1 cellular context compared by ENCODE assay signal in the genomic region with DNA sequence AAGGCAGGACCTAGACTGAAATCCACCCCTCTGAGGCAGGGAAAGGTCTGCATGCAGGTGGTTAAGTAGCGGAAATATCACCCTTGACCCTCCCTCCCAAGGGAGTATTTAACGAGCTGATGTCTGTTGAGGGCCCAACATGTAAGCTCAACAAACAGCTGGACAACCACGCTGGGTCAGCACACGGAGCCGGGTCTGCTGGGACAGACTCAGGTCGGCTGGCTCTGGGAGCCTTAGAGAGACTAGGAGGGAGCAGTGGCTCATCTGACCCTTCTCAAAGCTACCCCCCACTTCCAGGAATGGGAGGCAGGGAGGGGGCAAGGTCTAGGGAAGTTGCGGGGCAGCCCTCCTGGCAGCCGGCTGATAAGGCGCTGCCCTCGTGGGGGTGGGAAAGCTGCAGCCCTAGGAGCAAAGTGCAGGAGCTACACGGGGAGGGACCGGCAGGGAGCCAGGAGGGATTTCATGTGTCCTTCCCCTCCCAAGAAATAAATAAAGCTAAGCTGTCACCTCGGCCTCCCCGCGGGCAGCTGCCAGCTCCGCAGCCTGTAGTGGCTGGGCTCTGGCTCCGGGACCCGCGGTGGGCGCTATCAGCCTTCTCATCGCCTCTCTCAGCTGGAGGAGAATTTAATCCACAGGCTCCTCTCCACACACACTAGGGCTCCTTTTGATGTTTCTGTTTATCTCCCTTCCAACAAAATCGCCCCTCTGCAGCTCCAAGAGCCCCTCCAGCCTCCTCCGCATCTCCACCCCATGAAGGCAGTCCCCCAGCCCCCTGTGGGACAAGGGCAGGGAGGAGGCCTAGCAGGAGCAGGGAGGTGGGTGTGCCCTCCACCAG.
TF ChIP-seq lines count a peak whose summit lies in the region.

No MANE protein-coding gene starts in this region.

TF ChIP-seq in H1, 55 proteins besides CTCF, POLR2A, EP300 and RAD21 (continued from another document):
- TF ChIP-seq SP1 (IDR thresholded peaks at IDR 0.05; ENCODE audit: low read depth, low read length) (no peak), EGR1 (IDR thresholded peaks at IDR 0.05; ENCODE audit: borderline replicate concordance, low read depth, low read length) (no peak), RNF2 (IDR thresholded peaks at IDR 0.05; ENCODE audit: borderline replicate concordance, low read depth, low read length, missing control alignments, poor library complexity, severe bottlenecking) (no peak), KDM5A (IDR thresholded peaks at IDR 0.05; ENCODE audit: low read length) (no peak), POU5F1 (IDR thresholded peaks at IDR 0.05; ENCODE audit: low read depth, low read length) (no peak), CHD2 (IDR thresholded peaks at IDR 0.05; ENCODE audit: low read length) (no peak), KDM1A (IDR thresholded peaks at IDR 0.05; ENCODE audit: borderline replicate concordance, low read length) (no peak)
- TF ChIP-seq, protein P1, sequence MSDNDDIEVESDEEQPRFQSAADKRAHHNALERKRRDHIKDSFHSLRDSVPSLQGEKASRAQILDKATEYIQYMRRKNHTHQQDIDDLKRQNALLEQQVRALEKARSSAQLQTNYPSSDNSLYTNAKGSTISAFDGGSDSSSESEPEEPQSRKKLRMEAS (IDR thresholded peaks at IDR 0.05) = no peak
- TF ChIP-seq, protein P2, sequence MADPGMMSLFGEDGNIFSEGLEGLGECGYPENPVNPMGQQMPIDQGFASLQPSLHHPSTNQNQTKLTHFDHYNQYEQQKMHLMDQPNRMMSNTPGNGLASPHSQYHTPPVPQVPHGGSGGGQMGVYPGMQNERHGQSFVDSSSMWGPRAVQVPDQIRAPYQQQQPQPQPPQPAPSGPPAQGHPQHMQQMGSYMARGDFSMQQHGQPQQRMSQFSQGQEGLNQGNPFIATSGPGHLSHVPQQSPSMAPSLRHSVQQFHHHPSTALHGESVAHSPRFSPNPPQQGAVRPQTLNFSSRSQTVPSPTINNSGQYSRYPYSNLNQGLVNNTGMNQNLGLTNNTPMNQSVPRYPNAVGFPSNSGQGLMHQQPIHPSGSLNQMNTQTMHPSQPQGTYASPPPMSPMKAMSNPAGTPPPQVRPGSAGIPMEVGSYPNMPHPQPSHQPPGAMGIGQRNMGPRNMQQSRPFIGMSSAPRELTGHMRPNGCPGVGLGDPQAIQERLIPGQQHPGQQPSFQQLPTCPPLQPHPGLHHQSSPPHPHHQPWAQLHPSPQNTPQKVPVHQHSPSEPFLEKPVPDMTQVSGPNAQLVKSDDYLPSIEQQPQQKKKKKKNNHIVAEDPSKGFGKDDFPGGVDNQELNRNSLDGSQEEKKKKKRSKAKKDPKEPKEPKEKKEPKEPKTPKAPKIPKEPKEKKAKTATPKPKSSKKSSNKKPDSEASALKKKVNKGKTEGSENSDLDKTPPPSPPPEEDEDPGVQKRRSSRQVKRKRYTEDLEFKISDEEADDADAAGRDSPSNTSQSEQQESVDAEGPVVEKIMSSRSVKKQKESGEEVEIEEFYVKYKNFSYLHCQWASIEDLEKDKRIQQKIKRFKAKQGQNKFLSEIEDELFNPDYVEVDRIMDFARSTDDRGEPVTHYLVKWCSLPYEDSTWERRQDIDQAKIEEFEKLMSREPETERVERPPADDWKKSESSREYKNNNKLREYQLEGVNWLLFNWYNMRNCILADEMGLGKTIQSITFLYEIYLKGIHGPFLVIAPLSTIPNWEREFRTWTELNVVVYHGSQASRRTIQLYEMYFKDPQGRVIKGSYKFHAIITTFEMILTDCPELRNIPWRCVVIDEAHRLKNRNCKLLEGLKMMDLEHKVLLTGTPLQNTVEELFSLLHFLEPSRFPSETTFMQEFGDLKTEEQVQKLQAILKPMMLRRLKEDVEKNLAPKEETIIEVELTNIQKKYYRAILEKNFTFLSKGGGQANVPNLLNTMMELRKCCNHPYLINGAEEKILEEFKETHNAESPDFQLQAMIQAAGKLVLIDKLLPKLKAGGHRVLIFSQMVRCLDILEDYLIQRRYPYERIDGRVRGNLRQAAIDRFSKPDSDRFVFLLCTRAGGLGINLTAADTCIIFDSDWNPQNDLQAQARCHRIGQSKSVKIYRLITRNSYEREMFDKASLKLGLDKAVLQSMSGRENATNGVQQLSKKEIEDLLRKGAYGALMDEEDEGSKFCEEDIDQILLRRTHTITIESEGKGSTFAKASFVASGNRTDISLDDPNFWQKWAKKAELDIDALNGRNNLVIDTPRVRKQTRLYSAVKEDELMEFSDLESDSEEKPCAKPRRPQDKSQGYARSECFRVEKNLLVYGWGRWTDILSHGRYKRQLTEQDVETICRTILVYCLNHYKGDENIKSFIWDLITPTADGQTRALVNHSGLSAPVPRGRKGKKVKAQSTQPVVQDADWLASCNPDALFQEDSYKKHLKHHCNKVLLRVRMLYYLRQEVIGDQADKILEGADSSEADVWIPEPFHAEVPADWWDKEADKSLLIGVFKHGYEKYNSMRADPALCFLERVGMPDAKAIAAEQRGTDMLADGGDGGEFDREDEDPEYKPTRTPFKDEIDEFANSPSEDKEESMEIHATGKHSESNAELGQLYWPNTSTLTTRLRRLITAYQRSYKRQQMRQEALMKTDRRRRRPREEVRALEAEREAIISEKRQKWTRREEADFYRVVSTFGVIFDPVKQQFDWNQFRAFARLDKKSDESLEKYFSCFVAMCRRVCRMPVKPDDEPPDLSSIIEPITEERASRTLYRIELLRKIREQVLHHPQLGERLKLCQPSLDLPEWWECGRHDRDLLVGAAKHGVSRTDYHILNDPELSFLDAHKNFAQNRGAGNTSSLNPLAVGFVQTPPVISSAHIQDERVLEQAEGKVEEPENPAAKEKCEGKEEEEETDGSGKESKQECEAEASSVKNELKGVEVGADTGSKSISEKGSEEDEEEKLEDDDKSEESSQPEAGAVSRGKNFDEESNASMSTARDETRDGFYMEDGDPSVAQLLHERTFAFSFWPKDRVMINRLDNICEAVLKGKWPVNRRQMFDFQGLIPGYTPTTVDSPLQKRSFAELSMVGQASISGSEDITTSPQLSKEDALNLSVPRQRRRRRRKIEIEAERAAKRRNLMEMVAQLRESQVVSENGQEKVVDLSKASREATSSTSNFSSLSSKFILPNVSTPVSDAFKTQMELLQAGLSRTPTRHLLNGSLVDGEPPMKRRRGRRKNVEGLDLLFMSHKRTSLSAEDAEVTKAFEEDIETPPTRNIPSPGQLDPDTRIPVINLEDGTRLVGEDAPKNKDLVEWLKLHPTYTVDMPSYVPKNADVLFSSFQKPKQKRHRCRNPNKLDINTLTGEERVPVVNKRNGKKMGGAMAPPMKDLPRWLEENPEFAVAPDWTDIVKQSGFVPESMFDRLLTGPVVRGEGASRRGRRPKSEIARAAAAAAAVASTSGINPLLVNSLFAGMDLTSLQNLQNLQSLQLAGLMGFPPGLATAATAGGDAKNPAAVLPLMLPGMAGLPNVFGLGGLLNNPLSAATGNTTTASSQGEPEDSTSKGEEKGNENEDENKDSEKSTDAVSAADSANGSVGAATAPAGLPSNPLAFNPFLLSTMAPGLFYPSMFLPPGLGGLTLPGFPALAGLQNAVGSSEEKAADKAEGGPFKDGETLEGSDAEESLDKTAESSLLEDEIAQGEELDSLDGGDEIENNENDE (IDR thresholded peaks at IDR 0.05; ENCODE audit: insufficient replicate concordance, low read length) = no peak
- TF ChIP-seq, protein P3, sequence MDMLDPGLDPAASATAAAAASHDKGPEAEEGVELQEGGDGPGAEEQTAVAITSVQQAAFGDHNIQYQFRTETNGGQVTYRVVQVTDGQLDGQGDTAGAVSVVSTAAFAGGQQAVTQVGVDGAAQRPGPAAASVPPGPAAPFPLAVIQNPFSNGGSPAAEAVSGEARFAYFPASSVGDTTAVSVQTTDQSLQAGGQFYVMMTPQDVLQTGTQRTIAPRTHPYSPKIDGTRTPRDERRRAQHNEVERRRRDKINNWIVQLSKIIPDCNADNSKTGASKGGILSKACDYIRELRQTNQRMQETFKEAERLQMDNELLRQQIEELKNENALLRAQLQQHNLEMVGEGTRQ (IDR thresholded peaks at IDR 0.05; ENCODE audit: low read length) = no peak
TF ChIP-seq in H1: peak in this region for 0.
